ENCODE assay signal across 8 cellular contexts in genomic region chr1:161304927-161305871, GRCh38. TPM values are rescaled to one million over a fixed set of nuclear protein-coding genes. Genes with fewer than 3 reads are reported as not detected.
DNase-seq lines count a peak whose midpoint lies in the region; ATAC-seq, FAIRE-seq and TF ChIP-seq lines count a peak whose summit lies in the region.

No MANE protein-coding gene starts in this region.

- DNase-seq in activated naive CD4-positive, alpha-beta T cell treated with anti-CD3 and anti-CD28 coated beads for 36 hours = peak; percentile 19
- DNase-seq in activated naive CD4-positive, alpha-beta T cell (lab: John Stamatoyannopoulos, UW) = no peak
- no peak for DNase-seq in GM12878 (ENCODE audit: low read depth, low spot score)
- no peak for DNase-seq in memory B cell (ENCODE audit: low spot score in 2 of 2)
- no peak for DNase-seq in upper lobe of left lung
- DNase-seq in SW480 (ENCODE audit: low spot score) = no peak
- no peak for DNase-seq in germinal center (ENCODE audit: low spot score)

- in situ Hi-C loops in GM12878 (cut with MboI) = no loop called here

- H3K36me3 Mint-ChIP-seq in activated naive CD4-positive, alpha-beta T cell treated with anti-CD3 and anti-CD28 coated beads for 36 hours (ENCODE audit: low read depth) = peaks cover 3% of the 10 kb centered on the region
- no peaks in the 10 kb centered on the region for H3K36me3 Mint-ChIP-seq in memory B cell

- peak overlapping the region; percentile 83 for H3K27ac Mint-ChIP-seq in activated naive CD4-positive, alpha-beta T cell treated with anti-CD3 and anti-CD28 coated beads for 36 hours
- H3K27ac Mint-ChIP-seq in memory B cell = peak overlapping the region; percentile 95

- TF ChIP-seq EP300 in GM12878 (IDR thresholded peaks at IDR 0.05; ENCODE audit: borderline replicate concordance in 1 of 2, control insufficient read depth in 1 of 2, low read depth in 2 of 2, low read length in 2 of 2) (no peak), upper lobe of left lung (IDR thresholded peaks at IDR 0.05) (no peak)

- no peaks in the 10 kb centered on the region for H3K27me3 Mint-ChIP-seq in activated naive CD4-positive, alpha-beta T cell treated with anti-CD3 and anti-CD28 coated beads for 36 hours (ENCODE audit: low read depth)
- no peaks in the 10 kb centered on the region for H3K27me3 Mint-ChIP-seq in memory B cell

- peaks cover 33% of the 10 kb centered on the region for H3K4me1 Mint-ChIP-seq in activated naive CD4-positive, alpha-beta T cell treated with anti-CD3 and anti-CD28 coated beads for 36 hours (ENCODE audit: low read depth)
- peaks cover 26% of the 10 kb centered on the region for H3K4me1 Mint-ChIP-seq in memory B cell

- H3K27me3 ChIP-seq in GM12878 (replicated peaks in 1 of 2; ENCODE audit: control insufficient read depth in 2 of 2, insufficient read depth in 2 of 2, low read length in 1 of 2) (no peaks in the 10 kb centered on the region), upper lobe of left lung (no peaks in the 10 kb centered on the region)

- peaks cover 12% of the 10 kb centered on the region for H3K4me1 ChIP-seq in GM12878 (ENCODE audit: control insufficient read depth, insufficient read depth, low read length)
- peaks cover 19 to 33% (median 26%) of the 10 kb centered on the region in 4 donors for H3K4me1 ChIP-seq in upper lobe of left lung

- H3K9me3 ChIP-seq in GM12878 (replicated peaks; ENCODE audit: control insufficient read depth, insufficient read depth, low read length) (no peaks in the 10 kb centered on the region), upper lobe of left lung (no peaks in the 10 kb centered on the region)

- H3K4me3 Mint-ChIP-seq in activated naive CD4-positive, alpha-beta T cell treated with anti-CD3 and anti-CD28 coated beads for 36 hours = peak overlapping the region; percentile 96
- H3K4me3 Mint-ChIP-seq in memory B cell = peak overlapping the region; percentile 98

- CTCF ChIA-PET in activated naive CD4-positive, alpha-beta T cell treated with anti-CD3 and anti-CD28 coated beads for 36 hours (lab: Charles Lee) = interaction anchor here (0.6 to 4.9 kb wide), 12 partner anchors 9 to 123 kb away, joined by 3 to 38 read pairs (median 4); partner anchors contain the start of genes SDHC and TOMM40L
- CTCF ChIA-PET in GM12878 (lab: Yijun Ruan, JAX) = interaction anchor here (0.6 to 6.8 kb wide), 17 partner anchors 11 to 436 kb away, joined by 3 to 66 read pairs (median 4); partner anchors contain the start of genes APOA2, CFAP126 and TOMM40L

- intact Hi-C loops in activated naive CD4-positive, alpha-beta T cell treated with anti-CD3 and anti-CD28 coated beads for 36 hours (cut with micrococcal nuclease) = no loop called here
- intact Hi-C loops in GM12878 (cut with micrococcal nuclease; ENCODE audit: unreplicated experiment) = loop anchor here (5.0 kb wide), 1 partner anchor 78 kb away; the partner anchor contains the start of gene TOMM40L

- 9% methylated on average over 14 of the region's 18 CpGs for WGBS in GM12878 (ENCODE audit: insufficient coverage, insufficient replicate concordance, low lambda C conversion rate, missing lambda C conversion rate)
- WGBS in upper lobe of left lung, 2 donors = 10 to 16% methylated on average over 16 to 17 of the region's 18 CpGs

- H3K79me2 ChIP-seq in GM12878 (ENCODE audit: control insufficient read depth, insufficient read depth, low read length) = peaks cover 2% of the 10 kb centered on the region

- FAIRE-seq in GM12878 (lab: Jason Lieb, UNC) = peak; percentile 38

- H3K9me3 Mint-ChIP-seq in activated naive CD4-positive, alpha-beta T cell treated with anti-CD3 and anti-CD28 coated beads for 36 hours = no peaks in the 10 kb centered on the region
- H3K9me3 Mint-ChIP-seq in memory B cell = no peaks in the 10 kb centered on the region

- TF ChIP-seq POLR2A in GM12878 (IDR thresholded peaks at IDR 0.05; ENCODE audit: low read depth, low read length) = no peak
- no peak for TF ChIP-seq POLR2A in upper lobe of left lung (IDR thresholded peaks at IDR 0.05)

- POLR2A ChIA-PET in GM12878 (lab: Charles Lee) = interaction anchor here (0.5 to 1.6 kb wide), 4 partner anchors 8 to 103 kb away, joined by 3 to 5 read pairs (median 4); partner anchors contain the start of gene NDUFS2

- ATAC-seq in GM12878 (peak; percentile 21), memory B cell (ENCODE audit: low read depth) (no peak), upper lobe of left lung (ENCODE audit: low FRiP score in 2 of 2) (peak; percentile 17 to 31)
- ATAC-seq in activated CD4-positive, CD25-positive, alpha-beta regulatory T cell treated with anti-CD3 and anti-CD28 coated beads, Interleukin-2, amount 50 U/mL, for 24 hours = no peak

- no peaks in the 10 kb centered on the region for H4K20me1 ChIP-seq in GM12878 (ENCODE audit: control insufficient read depth, insufficient read depth)

- H3K4me2 ChIP-seq in GM12878 (ENCODE audit: control insufficient read depth, insufficient read depth) = peak overlapping the region; percentile 98

- peak overlapping the region; percentile 13; the same call in 1 of the 2 replicates for H3K27ac ChIP-seq in GM12878 (ENCODE audit: control insufficient read depth, insufficient read depth)
- peak overlapping the region; percentile 55 to 90 (median 78) for H3K27ac ChIP-seq in upper lobe of left lung

- H3K36me3 ChIP-seq in GM12878 (ENCODE audit: control insufficient read depth in 2 of 2, insufficient read depth in 2 of 2, low read length in 1 of 2) (no peaks in the 10 kb centered on the region), upper lobe of left lung (no peaks in the 10 kb centered on the region)

- BruUV-seq in GM12878 (replicated peaks; lab: Mats Ljungman, UMichigan) = no TSS peak

- H2AFZ ChIP-seq in GM12878 (ENCODE audit: control insufficient read depth, low read depth, low read length) = peak overlapping the region; percentile 38

- SMC1A ChIA-PET in GM12878 (lab: Charles Lee; ENCODE audit: uncharacterized antibody, unreplicated experiment) = interaction anchor here (0.6 to 2.5 kb wide), 6 partner anchors 14 to 119 kb away, joined by 3 to 18 read pairs (median 3); partner anchors contain the start of gene TOMM40L

- H3K4me3 ChIP-seq in GM12878 (peak overlapping the region; percentile 94), upper lobe of left lung (peak overlapping the region; percentile 3 to 84 (median 68))

- TF ChIP-seq RAD21 in GM12878 (IDR thresholded peaks at IDR 0.05; ENCODE audit: insufficient read depth, low read depth, low read length) = no peak

- peak overlapping the region; percentile 71 for H3K9ac ChIP-seq in GM12878 (ENCODE audit: control insufficient read depth, insufficient read depth, low read length)

- RAD21 ChIA-PET in GM12878 (lab: Charles Lee; ENCODE audit: unreplicated experiment) = interaction anchor here (0.6 to 3.1 kb wide), 7 partner anchors 14 to 119 kb away, joined by 3 to 22 read pairs (median 3); partner anchors contain the start of gene TOMM40L

- TF ChIP-seq CTCF in GM12878 (IDR thresholded peaks at IDR 0.05 in 2 of 3, conservative IDR thresholded peaks at IDR 0.05 in 1 of 3; ENCODE audit: control insufficient read depth in 2 of 3, extremely low read depth in 1 of 3, insufficient read depth in 1 of 3, low read depth in 3 of 3, low read length in 3 of 3) (no peak), upper lobe of left lung (IDR thresholded peaks at IDR 0.05) (no peak)

RNA-seq across cellular contexts. Expression of gene MPZ, which starts 4.6 kb away (rescaled TPM):
- total RNA-seq in activated naive CD4-positive, alpha-beta T cell treated with anti-CD3 and anti-CD28 coated beads for 36 hours = 1 to 10 TPM; 4.4 to 5.9 TPM
- 4.9 and 6.6 TPM in 2 replicates for total RNA-seq in GM12878 (2013; cell fraction: nucleolus; rRNA removed)
- total RNA-seq in GM12878 (2014; rRNA removed) = 6.0 and 6.9 TPM in 2 replicates
- total RNA-seq in GM12878 (2014; rRNA removed; fragmentation: Illumina TruSeq; extraction: Trizol) = 5.1 and 5.9 TPM in 2 replicates
- total RNA-seq in GM12878 (2021) = 4.5 and 5.8 TPM in 2 replicates
- 0.41 TPM for polyA plus RNA-seq in GM12878 (2011; ENCODE audit: low read depth)
- polyA plus RNA-seq in GM12878 (2011; rRNA removed) = 4.5 and 4.9 TPM in 2 replicates
- 4.3 and 5.4 TPM in 2 replicates for polyA plus RNA-seq in GM12878 (2011; cell fraction: cytosol; rRNA removed)
- polyA plus RNA-seq in GM12878 (2011; cell fraction: nucleus; rRNA removed) = 4.8 and 6.2 TPM in 2 replicates
- polyA plus RNA-seq in GM12878 (2012) = 2.4 and 2.7 TPM in 2 replicates
- 2.2 and 4.8 TPM in 2 replicates for polyA plus RNA-seq in GM12878 (2014; fragmentation: Illumina TruSeq; extraction: Trizol)
- polyA plus RNA-seq in GM12878 (2014; fragmentation: Nextera tagmentation; extraction: Ambion mirVana) = under 1 TPM; 0.09 to 0.24 TPM
- 5.9 and 6.2 TPM in 2 replicates for polyA plus RNA-seq in GM12878 (2014; rRNA removed)
- polyA plus RNA-seq in GM12878 (2016; fragmentation: Nextera tagmentation; extraction: Ambion mirVana) = 1 to 10 TPM; 1.2 to 1.4 TPM
- 1.3 and 2.4 TPM in 2 replicates for polyA minus RNA-seq in GM12878 (2011; rRNA and poly(A)+ RNA removed)
- 0.62 and 0.80 TPM in 2 replicates for polyA minus RNA-seq in GM12878 (2011; cell fraction: cytosol; rRNA and poly(A)+ RNA removed)
- polyA minus RNA-seq in GM12878 (2011; cell fraction: nucleus; rRNA and poly(A)+ RNA removed) = 1.8 and 4.2 TPM in 2 replicates
- total RNA-seq in upper lobe of left lung = 1 to 10 TPM; 1.5 to 6.9 (median 4.0) TPM

RNA-seq across cellular contexts. Expression of gene SDHC, which starts 9.0 kb away (rescaled TPM):
- total RNA-seq in activated naive CD4-positive, alpha-beta T cell treated with anti-CD3 and anti-CD28 coated beads for 36 hours = 100 to 1,000 TPM; 201 TPM
- total RNA-seq in GM12878 (2013; cell fraction: nucleolus; rRNA removed) = 39.0 and 40.0 TPM in 2 replicates
- 12.3 and 18.4 TPM in 2 replicates for total RNA-seq in GM12878 (2014; rRNA removed)
- 58.9 and 59.9 TPM in 2 replicates for total RNA-seq in GM12878 (2014; rRNA removed; fragmentation: Illumina TruSeq; extraction: Trizol)
- total RNA-seq in GM12878 (2021) = 167 and 179 TPM in 2 replicates
- 416 TPM for polyA plus RNA-seq in GM12878 (2011; ENCODE audit: low read depth)
- polyA plus RNA-seq in GM12878 (2011; rRNA removed) = 255 and 288 TPM in 2 replicates
- 297 and 392 TPM in 2 replicates for polyA plus RNA-seq in GM12878 (2011; cell fraction: cytosol; rRNA removed)
- polyA plus RNA-seq in GM12878 (2011; cell fraction: nucleus; rRNA removed) = 97.7 and 106 TPM in 2 replicates
- polyA plus RNA-seq in GM12878 (2012) = 130 and 144 TPM in 2 replicates
- 285 and 375 TPM in 2 replicates for polyA plus RNA-seq in GM12878 (2014; fragmentation: Illumina TruSeq; extraction: Trizol)
- 100 to 1,000 TPM; 115 to 340 TPM for polyA plus RNA-seq in GM12878 (2014; fragmentation: Nextera tagmentation; extraction: Ambion mirVana)
- 173 and 190 TPM in 2 replicates for polyA plus RNA-seq in GM12878 (2014; rRNA removed)
- 100 to 1,000 TPM; 177 to 179 TPM for polyA plus RNA-seq in GM12878 (2016; fragmentation: Nextera tagmentation; extraction: Ambion mirVana)
- polyA minus RNA-seq in GM12878 (2011; rRNA and poly(A)+ RNA removed) = 87.4 and 109 TPM in 2 replicates
- polyA minus RNA-seq in GM12878 (2011; cell fraction: cytosol; rRNA and poly(A)+ RNA removed) = 43.0 and 50.9 TPM in 2 replicates
- 28.5 and 34.7 TPM in 2 replicates for polyA minus RNA-seq in GM12878 (2011; cell fraction: nucleus; rRNA and poly(A)+ RNA removed)
- total RNA-seq in upper lobe of left lung = 100 to 1,000 TPM in 2 of 6 donors, 10 to 100 TPM in 4; 17.7 to 159 (median 66.7) TPM

RNA-seq across cellular contexts. Expression of gene PCP4L1, which starts 46.7 kb away (rescaled TPM):
- under 1 TPM; 0.24 to 0.37 TPM for total RNA-seq in activated naive CD4-positive, alpha-beta T cell treated with anti-CD3 and anti-CD28 coated beads for 36 hours
- total RNA-seq in GM12878 (2013; cell fraction: nucleolus; rRNA removed) = 3.6 and 3.9 TPM in 2 replicates
- total RNA-seq in GM12878 (2014; rRNA removed) (3.5 and 3.6 TPM in 2 replicates), GM12878 (2014; rRNA removed; fragmentation: Illumina TruSeq; extraction: Trizol) (2.2 and 2.7 TPM in 2 replicates), GM12878 (2021) (2.7 and 3.6 TPM in 2 replicates), upper lobe of left lung (1 to 10 TPM; 1.0 to 8.1 (median 5.0) TPM)
- 0.45 TPM for polyA plus RNA-seq in GM12878 (2011; ENCODE audit: low read depth)
- polyA plus RNA-seq in GM12878 (2011; rRNA removed) (3.0 and 4.7 TPM in 2 replicates), GM12878 (2014; fragmentation: Illumina TruSeq; extraction: Trizol) (4.0 and 6.0 TPM in 2 replicates), GM12878 (2014; fragmentation: Nextera tagmentation; extraction: Ambion mirVana) (1 to 10 TPM; 1.0 to 1.1 TPM), GM12878 (2014; rRNA removed) (4.8 and 5.2 TPM in 2 replicates), GM12878 (2016; fragmentation: Nextera tagmentation; extraction: Ambion mirVana) (1 to 10 TPM; 2.4 to 3.0 TPM)
- polyA plus RNA-seq in GM12878 (2011; cell fraction: cytosol; rRNA removed) = 1.8 TPM in 2 replicates
- polyA plus RNA-seq in GM12878 (2011; cell fraction: nucleus; rRNA removed) = 0.89 and 2.2 TPM in 2 replicates
- polyA plus RNA-seq in GM12878 (2012) = 0.73 and 0.74 TPM in 2 replicates
- 0.80 and 2.0 TPM in 2 replicates for polyA minus RNA-seq in GM12878 (2011; rRNA and poly(A)+ RNA removed)
- 0.62 and 0.80 TPM in 2 replicates for polyA minus RNA-seq in GM12878 (2011; cell fraction: cytosol; rRNA and poly(A)+ RNA removed)
- polyA minus RNA-seq in GM12878 (2011; cell fraction: nucleus; rRNA and poly(A)+ RNA removed) = 0.36 and 0.38 TPM in 2 replicates

Comparison
In these comparisons a context has a peak if more than half of its experiments do, and no peak if none do; other contexts are left out.
1. ATAC-seq: peak in GM12878 (single experiment) and upper lobe of left lung (2 of 2); none in memory B cell (single experiment) and activated CD4-positive, CD25-positive, alpha-beta regulatory T cell treated with anti-CD3 and anti-CD28 coated beads, Interleukin-2, amount 50 U/mL, for 24 hours (0 of 2).